In genomic region chr16:29289524-29290239, GRCh38 we compare ENCODE assay signal across 1 cellular context.
TF ChIP-seq lines count a peak whose summit lies in the region.

No MANE protein-coding gene starts in this region.

TF ChIP-seq in HepG2, 621 proteins besides CTCF, POLR2A, EP300 and RAD21:
- peak; percentile 88 for TF ChIP-seq ZBTB38 (CRISPR knock-in tag; IDR thresholded peaks at IDR 0.05)
- TF ChIP-seq ZNF263 (CRISPR knock-in tag; IDR thresholded peaks at IDR 0.05): peak; percentile 13; the same call in 1 of the 2 replicates
